Comparison of ENCODE assay signal across 14 cellular contexts in the genomic region with DNA sequence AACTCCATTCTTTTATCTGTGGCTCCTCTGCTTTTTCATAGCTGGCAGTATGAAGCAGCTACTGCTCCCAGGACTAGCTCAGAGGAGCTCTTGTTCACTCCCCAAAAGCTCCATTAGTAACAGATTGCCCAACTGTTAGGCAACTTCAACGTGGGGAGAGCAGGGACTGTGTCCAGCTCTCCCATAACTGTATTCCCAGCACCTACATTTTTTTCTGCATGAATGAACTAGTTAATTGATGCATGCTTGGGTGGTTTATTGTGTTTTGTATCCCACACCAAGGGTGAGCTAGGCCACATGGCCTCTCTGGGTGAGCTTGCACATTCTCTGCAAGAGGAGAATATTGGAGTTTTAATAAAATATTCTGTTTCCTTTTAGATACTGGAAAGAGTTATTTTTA. TPM values are rescaled to one million over a fixed set of nuclear protein-coding genes. Genes with fewer than 3 reads are reported as not detected.
A peak's percentile ranks its signal among the peaks of the same experiment; 100 is the strongest.
DNase-seq lines count a peak whose midpoint lies in the region; TF ChIP-seq lines count a peak whose summit lies in the region.
"Had no signal": no experiment of that assay in that cellular context is flagged by ENCODE, and none has a peak within 500 bp of the region (broad histone marks: within the 10 kb centered on the region; RNA-seq: fewer than 3 reads in every experiment).

No MANE protein-coding gene starts in this region.

- no peaks in the 10 kb centered on the region for H3K4me1 Mint-ChIP-seq in T-helper 2 cell treated with Interferon-gamma antibody and Interleukin-4, amounts not matched to agents 5 μg/mL and 100 μg/mL, for 36 hours (ENCODE audit: low read depth)
- H3K4me1 Mint-ChIP-seq: CD4-positive, CD25-positive, alpha-beta regulatory T cell had no signal

- CTCF ChIA-PET in OCI-LY7 (lab: Charles Lee; ENCODE audit: unreplicated experiment) = no interaction called here

- H3K9me3 Mint-ChIP-seq in T-helper 2 cell treated with Interferon-gamma antibody and Interleukin-4, amounts not matched to agents 5 μg/mL and 100 μg/mL, for 36 hours = no peaks in the 10 kb centered on the region
- H3K9me3 Mint-ChIP-seq: activated T-cell treated with anti-CD3 and anti-CD28 coated beads, Interleukin-2, amount 50 U/mL, for 72 hours; CD4-positive, CD25-positive, alpha-beta regulatory T cell; dendritic cell treated with granulocyte-macrophage colony-stimulating factor and Interleukin-4, amounts not matched to agents 40 ng/mL and 50 ng/mL, for 4 days; natural killer cell treated with Interleukin-12 subunit alpha and Interleukin-12 subunit beta and Interleukin-15 and Interleukin-18, amount 100 ng/mL, for 72 hours had no signal

- H3K9me2 ChIP-seq in OCI-LY7 (ENCODE audit: insufficient read depth, low read length) = no peaks in the 10 kb centered on the region

- BruUV-seq in OCI-LY7 (replicated peaks; lab: Mats Ljungman, UMichigan) = no TSS peak

- no peak overlapping the region for H3K9ac ChIP-seq in adipocyte (ENCODE audit: low read length)
- H3K9ac ChIP-seq: KMS-11 had no signal

- H3K36me3 Mint-ChIP-seq in T-helper 2 cell treated with Interferon-gamma antibody and Interleukin-4, amounts not matched to agents 5 μg/mL and 100 μg/mL, for 36 hours (ENCODE audit: low read depth) = no peaks in the 10 kb centered on the region
- H3K36me3 Mint-ChIP-seq: CD4-positive, CD25-positive, alpha-beta regulatory T cell; natural killer cell treated with Interleukin-12 subunit alpha and Interleukin-12 subunit beta and Interleukin-15 and Interleukin-18, amount 100 ng/mL, for 72 hours had no signal

- no peak overlapping the region for H3K4me3 ChIP-seq in adipocyte (ENCODE audit: low read length)
- no peak overlapping the region for H3K4me3 ChIP-seq in kidney epithelial cell (ENCODE audit: low read depth, low read length)
- no peak overlapping the region for H3K4me3 ChIP-seq in OCI-LY7 (ENCODE audit: low read depth, low read length, poor library complexity, severe bottlenecking)

- H2AFZ ChIP-seq in OCI-LY7 (ENCODE audit: low read length) = no peak overlapping the region

- no peaks in the 10 kb centered on the region for H3K79me2 ChIP-seq in OCI-LY7 (ENCODE audit: insufficient read depth, low read depth, low read length)

- H3K4me1 ChIP-seq in adipocyte (ENCODE audit: control insufficient read depth, insufficient read depth, low read length) (peaks cover 12% of the 10 kb centered on the region), OCI-LY7 (ENCODE audit: insufficient read depth, low read length, poor library complexity, severe bottlenecking) (no peaks in the 10 kb centered on the region)

- no peaks in the 10 kb centered on the region for H3K27me3 Mint-ChIP-seq in T-helper 2 cell treated with Interferon-gamma antibody and Interleukin-4, amounts not matched to agents 5 μg/mL and 100 μg/mL, for 36 hours (ENCODE audit: low read depth)

- H3K27ac ChIP-seq in OCI-LY7 (ENCODE audit: low read depth, low read length, poor library complexity, severe bottlenecking) = no peak overlapping the region
- H3K27ac ChIP-seq: KMS-11, WERI-Rb-1 had no signal

- no peak overlapping the region for H3K4me3 Mint-ChIP-seq in T-helper 2 cell treated with Interferon-gamma antibody and Interleukin-4, amounts not matched to agents 5 μg/mL and 100 μg/mL, for 36 hours
- H3K4me3 Mint-ChIP-seq: activated T-cell treated with anti-CD3 and anti-CD28 coated beads, Interleukin-2, amount 50 U/mL, for 72 hours; CD4-positive, CD25-positive, alpha-beta regulatory T cell; dendritic cell treated with granulocyte-macrophage colony-stimulating factor and Interleukin-4, amounts not matched to agents 40 ng/mL and 50 ng/mL, for 4 days; natural killer cell treated with Interleukin-12 subunit alpha and Interleukin-12 subunit beta and Interleukin-15 and Interleukin-18, amount 100 ng/mL, for 72 hours had no signal

- POLR2A ChIA-PET in OCI-LY7 (lab: Charles Lee) = interaction anchor here (1.0 to 1.2 kb wide), 2 partner anchors 12 to 21 kb away, joined by 3 read pairs; no protein-coding TSS in a partner anchor

- TF ChIP-seq CTCF in AG09319 (IDR thresholded peaks at IDR 0.05; ENCODE audit: low read depth, low read length) (no peak), kidney epithelial cell (IDR thresholded peaks at IDR 0.05; ENCODE audit: insufficient read depth, low read length, poor library complexity, severe bottlenecking) (no peak), OCI-LY7 (conservative IDR thresholded peaks at IDR 0.05; ENCODE audit: low read length) (no peak)

- no peak overlapping the region for H3K27ac Mint-ChIP-seq in T-helper 2 cell treated with Interferon-gamma antibody and Interleukin-4, amounts not matched to agents 5 μg/mL and 100 μg/mL, for 36 hours
- H3K27ac Mint-ChIP-seq: activated T-cell treated with anti-CD3 and anti-CD28 coated beads, Interleukin-2, amount 50 U/mL, for 72 hours; CD4-positive, CD25-positive, alpha-beta regulatory T cell; dendritic cell treated with granulocyte-macrophage colony-stimulating factor and Interleukin-4, amounts not matched to agents 40 ng/mL and 50 ng/mL, for 4 days; natural killer cell treated with Interleukin-12 subunit alpha and Interleukin-12 subunit beta and Interleukin-15 and Interleukin-18, amount 100 ng/mL, for 72 hours had no signal

- DNase-seq in AG09319 (ENCODE audit: extremely low read depth, low read depth) (peak; percentile 83), NCI-H1105 (lab: John Stamatoyannopoulos, UW) (peak; percentile 45), adipocyte (ENCODE audit: low read depth) (peak; percentile 80), kidney epithelial cell (ENCODE audit: low read depth) (peak; percentile 92), HPDE6-E6E7 (ENCODE audit: extremely low spot score) (no peak), OCI-LY7 (ENCODE audit: low spot score) (no peak)
- no peak for DNase-seq in T-helper 2 cell treated with Interferon-gamma antibody and Interleukin-4, amounts not matched to agents 5 μg/mL and 100 μg/mL, for 36 hours (ENCODE audit: low spot score)
- no peak for DNase-seq in activated CD4-positive, alpha-beta T cell treated with anti-CD3 and anti-CD28 coated beads, Interleukin-2, amount 50 U/mL, for 4 hours
- DNase-seq: activated T-cell treated with anti-CD3 and anti-CD28 coated beads, Interleukin-2, amount 50 U/mL, for 72 hours; CD4-positive, CD25-positive, alpha-beta regulatory T cell; WERI-Rb-1 had no signal

- no peaks in the 10 kb centered on the region for H3K27me3 ChIP-seq in adipocyte (replicated peaks; ENCODE audit: control insufficient read depth, insufficient read depth, low read length)
- H3K27me3 ChIP-seq in kidney epithelial cell (ENCODE audit: control insufficient read depth, insufficient read depth, low read length) = no peaks in the 10 kb centered on the region

- no peak overlapping the region for H3K4me2 ChIP-seq in OCI-LY7 (ENCODE audit: low read length)
- H3K4me2 ChIP-seq: KMS-11 had no signal

- H3K36me3 ChIP-seq in adipocyte (ENCODE audit: control insufficient read depth, insufficient read depth, low read length, severe bottlenecking) (no peaks in the 10 kb centered on the region), kidney epithelial cell (ENCODE audit: control insufficient read depth, insufficient read depth, low read length) (no peaks in the 10 kb centered on the region), OCI-LY7 (ENCODE audit: insufficient read depth, low read length) (no peaks in the 10 kb centered on the region)

- H3K9me3 ChIP-seq in adipocyte (ENCODE audit: control insufficient read depth, low read length) (no peaks in the 10 kb centered on the region), OCI-LY7 (ENCODE audit: low read length) (no peaks in the 10 kb centered on the region)

- no peaks in the 10 kb centered on the region for H4K20me1 ChIP-seq in OCI-LY7 (ENCODE audit: insufficient read depth, low read length)

- intact Hi-C loops in OCI-LY7 (cut with micrococcal nuclease; ENCODE audit: unreplicated experiment) = no loop called here

RNA-seq across cellular contexts. Expression of gene STON2, which starts 15.2 kb away (rescaled TPM):
- total RNA-seq in kidney epithelial cell (17.9 and 20.2 TPM in 2 replicates), OCI-LY7 (2022) (not detected in 2 replicates)
- 0.25 and 0.28 TPM in 2 replicates for total RNA-seq in OCI-LY7 (2014; rRNA removed; shearing (Covaris generic))

Comparison
In these comparisons a context has a peak if more than half of its experiments do, and no peak if none do; other contexts are left out.
1. DNase-seq: peak in AG09319 (single experiment), NCI-H1105 (single experiment), adipocyte (single experiment) and kidney epithelial cell (single experiment); none in HPDE6-E6E7 (single experiment), T-helper 2 cell treated with Interferon-gamma antibody and Interleukin-4, amounts not matched to agents 5 μg/mL and 100 μg/mL, for 36 hours (single experiment), activated CD4-positive, alpha-beta T cell treated with anti-CD3 and anti-CD28 coated beads, Interleukin-2, amount 50 U/mL, for 4 hours (0 of 2) and OCI-LY7 (single experiment).
2. RNA of gene STON2, which starts 15.2 kb away (total RNA-seq): 17.9 to 20.2 TPM in kidney epithelial cell; 0.25 to 0.28 TPM in OCI-LY7; every median in the first group is over 10 times any median in the second.